ENCODE assay signal across 1 cellular context in genomic region chr1:24935196-24935526, GRCh38.
TF ChIP-seq lines count a peak whose summit lies in the region.

No MANE protein-coding gene starts in this region.

TF ChIP-seq in GM23338, 12 proteins besides CTCF, POLR2A, EP300 and RAD21 (continued from another document):
- TF ChIP-seq, protein P1, sequence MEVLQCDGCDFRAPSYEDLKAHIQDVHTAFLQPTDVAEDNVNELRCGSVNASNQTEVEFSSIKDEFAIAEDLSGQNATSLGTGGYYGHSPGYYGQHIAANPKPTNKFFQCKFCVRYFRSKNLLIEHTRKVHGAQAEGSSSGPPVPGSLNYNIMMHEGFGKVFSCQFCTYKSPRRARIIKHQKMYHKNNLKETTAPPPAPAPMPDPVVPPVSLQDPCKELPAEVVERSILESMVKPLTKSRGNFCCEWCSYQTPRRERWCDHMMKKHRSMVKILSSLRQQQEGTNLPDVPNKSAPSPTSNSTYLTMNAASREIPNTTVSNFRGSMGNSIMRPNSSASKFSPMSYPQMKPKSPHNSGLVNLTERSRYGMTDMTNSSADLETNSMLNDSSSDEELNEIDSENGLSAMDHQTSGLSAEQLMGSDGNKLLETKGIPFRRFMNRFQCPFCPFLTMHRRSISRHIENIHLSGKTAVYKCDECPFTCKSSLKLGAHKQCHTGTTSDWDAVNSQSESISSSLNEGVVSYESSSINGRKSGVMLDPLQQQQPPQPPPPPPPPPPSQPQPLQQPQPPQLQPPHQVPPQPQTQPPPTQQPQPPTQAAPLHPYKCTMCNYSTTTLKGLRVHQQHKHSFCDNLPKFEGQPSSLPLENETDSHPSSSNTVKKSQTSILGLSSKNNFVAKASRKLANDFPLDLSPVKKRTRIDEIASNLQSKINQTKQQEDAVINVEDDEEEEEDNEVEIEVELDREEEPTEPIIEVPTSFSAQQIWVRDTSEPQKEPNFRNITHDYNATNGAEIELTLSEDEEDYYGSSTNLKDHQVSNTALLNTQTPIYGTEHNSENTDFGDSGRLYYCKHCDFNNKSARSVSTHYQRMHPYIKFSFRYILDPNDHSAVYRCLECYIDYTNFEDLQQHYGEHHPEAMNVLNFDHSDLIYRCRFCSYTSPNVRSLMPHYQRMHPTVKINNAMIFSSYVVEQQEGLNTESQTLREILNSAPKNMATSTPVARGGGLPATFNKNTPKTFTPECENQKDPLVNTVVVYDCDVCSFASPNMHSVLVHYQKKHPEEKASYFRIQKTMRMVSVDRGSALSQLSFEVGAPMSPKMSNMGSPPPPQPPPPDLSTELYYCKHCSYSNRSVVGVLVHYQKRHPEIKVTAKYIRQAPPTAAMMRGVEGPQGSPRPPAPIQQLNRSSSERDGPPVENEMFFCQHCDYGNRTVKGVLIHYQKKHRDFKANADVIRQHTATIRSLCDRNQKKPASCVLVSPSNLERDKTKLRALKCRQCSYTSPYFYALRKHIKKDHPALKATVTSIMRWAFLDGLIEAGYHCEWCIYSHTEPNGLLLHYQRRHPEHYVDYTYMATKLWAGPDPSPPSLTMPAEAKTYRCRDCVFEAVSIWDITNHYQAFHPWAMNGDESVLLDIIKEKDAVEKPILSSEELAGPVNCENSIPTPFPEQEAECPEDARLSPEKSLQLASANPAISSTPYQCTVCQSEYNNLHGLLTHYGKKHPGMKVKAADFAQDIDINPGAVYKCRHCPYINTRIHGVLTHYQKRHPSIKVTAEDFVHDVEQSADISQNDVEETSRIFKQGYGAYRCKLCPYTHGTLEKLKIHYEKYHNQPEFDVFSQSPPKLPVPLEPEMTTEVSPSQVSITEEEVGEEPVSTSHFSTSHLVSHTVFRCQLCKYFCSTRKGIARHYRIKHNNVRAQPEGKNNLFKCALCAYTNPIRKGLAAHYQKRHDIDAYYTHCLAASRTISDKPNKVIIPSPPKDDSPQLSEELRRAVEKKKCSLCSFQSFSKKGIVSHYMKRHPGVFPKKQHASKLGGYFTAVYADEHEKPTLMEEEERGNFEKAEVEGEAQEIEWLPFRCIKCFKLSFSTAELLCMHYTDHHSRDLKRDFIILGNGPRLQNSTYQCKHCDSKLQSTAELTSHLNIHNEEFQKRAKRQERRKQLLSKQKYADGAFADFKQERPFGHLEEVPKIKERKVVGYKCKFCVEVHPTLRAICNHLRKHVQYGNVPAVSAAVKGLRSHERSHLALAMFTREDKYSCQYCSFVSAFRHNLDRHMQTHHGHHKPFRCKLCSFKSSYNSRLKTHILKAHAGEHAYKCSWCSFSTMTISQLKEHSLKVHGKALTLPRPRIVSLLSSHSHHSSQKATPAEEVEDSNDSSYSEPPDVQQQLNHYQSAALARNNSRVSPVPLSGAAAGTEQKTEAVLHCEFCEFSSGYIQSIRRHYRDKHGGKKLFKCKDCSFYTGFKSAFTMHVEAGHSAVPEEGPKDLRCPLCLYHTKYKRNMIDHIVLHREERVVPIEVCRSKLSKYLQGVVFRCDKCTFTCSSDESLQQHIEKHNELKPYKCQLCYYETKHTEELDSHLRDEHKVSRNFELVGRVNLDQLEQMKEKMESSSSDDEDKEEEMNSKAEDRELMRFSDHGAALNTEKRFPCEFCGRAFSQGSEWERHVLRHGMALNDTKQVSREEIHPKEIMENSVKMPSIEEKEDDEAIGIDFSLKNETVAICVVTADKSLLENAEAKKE (CRISPR knock-in tag; IDR thresholded peaks at IDR 0.05), result no peak
- TF ChIP-seq, protein P2, sequence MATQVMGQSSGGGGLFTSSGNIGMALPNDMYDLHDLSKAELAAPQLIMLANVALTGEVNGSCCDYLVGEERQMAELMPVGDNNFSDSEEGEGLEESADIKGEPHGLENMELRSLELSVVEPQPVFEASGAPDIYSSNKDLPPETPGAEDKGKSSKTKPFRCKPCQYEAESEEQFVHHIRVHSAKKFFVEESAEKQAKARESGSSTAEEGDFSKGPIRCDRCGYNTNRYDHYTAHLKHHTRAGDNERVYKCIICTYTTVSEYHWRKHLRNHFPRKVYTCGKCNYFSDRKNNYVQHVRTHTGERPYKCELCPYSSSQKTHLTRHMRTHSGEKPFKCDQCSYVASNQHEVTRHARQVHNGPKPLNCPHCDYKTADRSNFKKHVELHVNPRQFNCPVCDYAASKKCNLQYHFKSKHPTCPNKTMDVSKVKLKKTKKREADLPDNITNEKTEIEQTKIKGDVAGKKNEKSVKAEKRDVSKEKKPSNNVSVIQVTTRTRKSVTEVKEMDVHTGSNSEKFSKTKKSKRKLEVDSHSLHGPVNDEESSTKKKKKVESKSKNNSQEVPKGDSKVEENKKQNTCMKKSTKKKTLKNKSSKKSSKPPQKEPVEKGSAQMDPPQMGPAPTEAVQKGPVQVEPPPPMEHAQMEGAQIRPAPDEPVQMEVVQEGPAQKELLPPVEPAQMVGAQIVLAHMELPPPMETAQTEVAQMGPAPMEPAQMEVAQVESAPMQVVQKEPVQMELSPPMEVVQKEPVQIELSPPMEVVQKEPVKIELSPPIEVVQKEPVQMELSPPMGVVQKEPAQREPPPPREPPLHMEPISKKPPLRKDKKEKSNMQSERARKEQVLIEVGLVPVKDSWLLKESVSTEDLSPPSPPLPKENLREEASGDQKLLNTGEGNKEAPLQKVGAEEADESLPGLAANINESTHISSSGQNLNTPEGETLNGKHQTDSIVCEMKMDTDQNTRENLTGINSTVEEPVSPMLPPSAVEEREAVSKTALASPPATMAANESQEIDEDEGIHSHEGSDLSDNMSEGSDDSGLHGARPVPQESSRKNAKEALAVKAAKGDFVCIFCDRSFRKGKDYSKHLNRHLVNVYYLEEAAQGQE (IDR thresholded peaks at IDR 0.05; ENCODE audit: unreplicated experiment), result no peak
- TF ChIP-seq STAT1 (IDR thresholded peaks at IDR 0.05; ENCODE audit: unreplicated experiment) (no peak), EZH2 (IDR thresholded peaks at IDR 0.05; ENCODE audit: low read depth, unreplicated experiment) (no peak), NANOG (IDR thresholded peaks at IDR 0.05; ENCODE audit: borderline replicate concordance) (no peak)
